In the genomic region with DNA sequence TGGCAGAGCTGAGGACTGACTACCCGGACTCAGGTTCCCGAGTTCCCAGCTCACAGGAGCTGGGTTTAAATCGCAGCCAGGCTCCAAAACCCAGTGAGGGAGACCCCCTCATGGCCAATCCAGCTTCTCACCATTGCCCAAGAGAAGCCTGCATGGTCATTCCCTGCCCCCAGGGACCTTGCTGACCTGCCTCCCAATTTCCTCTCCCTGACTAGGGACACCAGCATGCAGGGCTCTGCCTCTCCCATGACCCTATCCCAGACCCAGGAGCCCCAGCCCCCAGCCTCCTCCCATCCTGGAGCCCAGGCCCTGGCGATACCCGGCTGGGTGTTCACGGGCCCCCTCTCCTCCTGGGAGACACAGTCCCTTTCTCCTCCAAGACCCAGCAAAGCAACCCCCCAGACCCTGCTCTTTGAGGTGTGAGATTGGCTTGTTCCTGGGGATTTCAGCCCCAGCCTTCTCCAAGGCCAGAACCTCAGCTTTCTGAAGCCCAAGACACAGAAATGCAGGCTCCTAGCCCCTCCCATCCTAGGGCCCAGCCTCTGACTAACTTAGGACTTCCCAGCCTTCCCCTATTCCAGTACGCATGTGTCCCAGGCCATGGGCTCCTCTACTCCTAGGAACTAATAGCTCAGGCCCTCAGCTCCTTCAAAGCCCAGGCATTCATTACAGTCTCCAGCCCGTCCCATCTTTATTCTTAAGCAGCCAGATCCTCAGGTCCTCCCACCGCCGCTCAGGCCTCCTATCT, we compare ENCODE assay signal across 8 cellular contexts. TPM values are rescaled to one million over a fixed set of nuclear protein-coding genes. Genes with fewer than 3 reads are reported as not detected.
DNase-seq lines count a peak whose midpoint lies in the region; ATAC-seq and TF ChIP-seq lines count a peak whose summit lies in the region.

No MANE protein-coding gene starts in this region.

- peak overlapping the region; percentile 88 for H3K4me2 ChIP-seq in DND-41 (ENCODE audit: insufficient read depth, low read length)
- peak overlapping the region; percentile 86 for H3K4me2 ChIP-seq in Karpas-422 (ENCODE audit: low read depth, low read length, poor library complexity, severe bottlenecking)

- intact Hi-C loops in left ventricle myocardium inferior (cut with micrococcal nuclease) = no loop called here
- intact Hi-C loops in prostate gland (cut with DNase I) = no loop called here

- no peak for ATAC-seq in DND-41 (ENCODE audit: insufficient read depth, low read depth)

- H3K36me3 ChIP-seq in DND-41 (ENCODE audit: insufficient read depth, low read length) (peaks cover 27% of the 10 kb centered on the region), Karpas-422 (ENCODE audit: insufficient read depth, low read length) (no peaks in the 10 kb centered on the region; the same call in none of the 2 replicates), left ventricle myocardium inferior (peaks cover 22% of the 10 kb centered on the region), prostate gland (no peaks in the 10 kb centered on the region)

- no peaks in the 10 kb centered on the region for H3K9me2 ChIP-seq in Karpas-422 (replicated peaks; ENCODE audit: insufficient read depth, low read length)

- 19 to 40% (median 22%) methylated on average over 10 of the region's 10 CpGs for WGBS in adipose tissue, 3 donors
- 20% methylated on average over 10 of the region's 10 CpGs for WGBS in prostate gland

- H3K9ac ChIP-seq in DND-41 (ENCODE audit: low read depth, low read length) (peak overlapping the region; percentile 93), Karpas-422 (ENCODE audit: low read length) (peak overlapping the region; percentile 91)

- DNase-seq in DND-41 (peak; percentile 30), Karpas-422 (peak; percentile 70), left ventricle myocardium inferior (peak; percentile 63), prostate gland (ENCODE audit: low spot score) (peak; percentile 74), NCI-H1694 (lab: John Stamatoyannopoulos, UW) (no peak), NCI-H2196 (lab: John Stamatoyannopoulos, UW; ENCODE audit: unreplicated experiment) (no peak), DMS79 treated with DMSO at 0.1 percent for 48 hours (lab: John Stamatoyannopoulos, UW) (no peak)

- peaks cover 39% of the 10 kb centered on the region for H3K4me1 ChIP-seq in DND-41 (ENCODE audit: insufficient read depth, low read length)
- peaks cover 23% of the 10 kb centered on the region for H3K4me1 ChIP-seq in Karpas-422 (ENCODE audit: low read length)
- peaks cover 64% of the 10 kb centered on the region for H3K4me1 ChIP-seq in left ventricle myocardium inferior
- peaks cover 19% of the 10 kb centered on the region for H3K4me1 ChIP-seq in prostate gland (replicated peaks)

- peak; percentile 83 for TF ChIP-seq POLR2A in prostate gland (IDR thresholded peaks at IDR 0.05)

- H2AFZ ChIP-seq in DND-41 (ENCODE audit: low read depth, low read length) (peak overlapping the region; percentile 93), Karpas-422 (ENCODE audit: low read length) (peak overlapping the region; percentile 33; the same call in 1 of the 2 replicates)

- H3K79me2 ChIP-seq in DND-41 (ENCODE audit: insufficient read depth, low read length) (peaks cover 60% of the 10 kb centered on the region), Karpas-422 (ENCODE audit: low read length) (peaks cover 63% of the 10 kb centered on the region)

- TF ChIP-seq CTCF in DND-41 (IDR thresholded peaks at IDR 0.05; ENCODE audit: borderline replicate concordance, extremely low read depth, low read length, poor library complexity, severe bottlenecking) (no peak), left ventricle myocardium inferior (IDR thresholded peaks at IDR 0.05; ENCODE audit: borderline replicate concordance) (no peak), prostate gland (IDR thresholded peaks at IDR 0.05) (no peak)

- H4K20me1 ChIP-seq in DND-41 (ENCODE audit: insufficient read depth, low read length) (peaks cover 14% of the 10 kb centered on the region), Karpas-422 (ENCODE audit: insufficient read depth, low read depth, low read length) (peaks cover 14% of the 10 kb centered on the region)

- H3K4me3 ChIP-seq in DND-41 (ENCODE audit: low read depth in 1 of 2, low read length in 2 of 2) (peak overlapping the region; percentile 95 to 98), Karpas-422 (ENCODE audit: low read length) (peak overlapping the region; percentile 87), left ventricle myocardium inferior (peak overlapping the region; percentile 72), prostate gland (peak overlapping the region; percentile 74 to 88)

- no peaks in the 10 kb centered on the region for H3K27me3 ChIP-seq in DND-41 (ENCODE audit: insufficient read depth, low read length, poor library complexity)
- H3K27me3 ChIP-seq in Karpas-422 (ENCODE audit: low read length) = no peaks in the 10 kb centered on the region
- no peaks in the 10 kb centered on the region for H3K27me3 ChIP-seq in left ventricle myocardium inferior (ENCODE audit: low read depth)
- H3K27me3 ChIP-seq in prostate gland (replicated peaks; ENCODE audit: insufficient read depth) = no peaks in the 10 kb centered on the region

- peak overlapping the region; percentile 93 for H3K27ac ChIP-seq in DND-41 (ENCODE audit: low read length)
- H3K27ac ChIP-seq in Karpas-422 (ENCODE audit: low read length) = peak overlapping the region; percentile 46; the same call in 1 of the 2 replicates
- H3K27ac ChIP-seq in adipose tissue (ENCODE audit: low read depth, low read length) = peak overlapping the region; percentile 59
- H3K27ac ChIP-seq in left ventricle myocardium inferior (replicated peaks) = peak overlapping the region; percentile 91
- peak overlapping the region; percentile 97 to 98 for H3K27ac ChIP-seq in prostate gland

- H3K9me3 ChIP-seq in DND-41 (ENCODE audit: insufficient read depth, low read length, severe bottlenecking) (no peaks in the 10 kb centered on the region), Karpas-422 (ENCODE audit: low read length) (no peaks in the 10 kb centered on the region), left ventricle myocardium inferior (replicated peaks) (no peaks in the 10 kb centered on the region), prostate gland (no peaks in the 10 kb centered on the region)

RNA-seq across cellular contexts. Expression of gene GYS1, which starts 1.1 kb away (rescaled TPM):
- 39.0 and 42.6 TPM in 2 replicates for total RNA-seq in Karpas-422 (2014; rRNA removed; shearing (Covaris generic); ENCODE audit: low replicate concordance)
- polyA plus RNA-seq in adipose tissue = 10 to 100 TPM; 20.1 to 73.8 (median 31.2) TPM
- total RNA-seq in left ventricle myocardium inferior = 138 TPM
- 10 to 100 TPM; 47.3 to 52.0 TPM for total RNA-seq in prostate gland

RNA-seq across cellular contexts. Expression of gene RUVBL2, which starts 1.7 kb away (rescaled TPM):
- 107 and 298 TPM in 2 replicates for total RNA-seq in Karpas-422 (2014; rRNA removed; shearing (Covaris generic); ENCODE audit: low replicate concordance)
- 10 to 100 TPM; 44.6 to 65.0 (median 50.0) TPM for polyA plus RNA-seq in adipose tissue
- total RNA-seq in left ventricle myocardium inferior = 44.4 TPM
- 100 to 1,000 TPM; 110 to 126 TPM for total RNA-seq in prostate gland

RNA-seq across cellular contexts. Expression of gene LHB, which starts 24.9 kb away (rescaled TPM):
- total RNA-seq in Karpas-422 (2014; rRNA removed; shearing (Covaris generic); ENCODE audit: low replicate concordance) = not detected in 2 replicates
- polyA plus RNA-seq in adipose tissue = under 1 TPM in 2 of 3 donors, not detected in 1; 0.36 to 0.62 TPM
- total RNA-seq in left ventricle myocardium inferior (not detected), prostate gland (1 to 10 TPM in 1 of 2 donors, not detected in 1; 5.2 TPM)

RNA-seq across cellular contexts. Expression of gene FTL, which starts 26.9 kb away (rescaled TPM):
- 6,036 and 6,638 TPM in 2 replicates for total RNA-seq in Karpas-422 (2014; rRNA removed; shearing (Covaris generic); ENCODE audit: low replicate concordance)
- polyA plus RNA-seq in adipose tissue = over 10,000 TPM in 1 of 3 donors, 1,000 to 10,000 TPM in 2; 1,172 to 18,296 (median 6,752) TPM
- total RNA-seq in left ventricle myocardium inferior (834 TPM), prostate gland (1,000 to 10,000 TPM; 1,764 to 2,124 TPM)

RNA-seq across cellular contexts. Expression of gene CGB3, which starts 32.1 kb away (rescaled TPM):
- not detected in 2 replicates for total RNA-seq in Karpas-422 (2014; rRNA removed; shearing (Covaris generic); ENCODE audit: low replicate concordance)
- not detected for polyA plus RNA-seq in adipose tissue
- total RNA-seq in left ventricle myocardium inferior (not detected), prostate gland (not detected)

Comparison
In these comparisons a context has a peak if more than half of its experiments do, and no peak if none do; other contexts are left out.
1. DNase-seq: peak in DND-41 (single experiment), Karpas-422 (single experiment), left ventricle myocardium inferior (single experiment) and prostate gland (single experiment); none in NCI-H1694 (single experiment), NCI-H2196 (single experiment) and DMS79 treated with DMSO at 0.1 percent for 48 hours (single experiment).
2. H3K27ac ChIP-seq: peak in every context shown above with its lines; median percentile 98 in prostate gland; 93 in DND-41; 91 in left ventricle myocardium inferior; 59 in adipose tissue; 46 in Karpas-422.
3. Peak in every context shown above with its lines, with median percentiles within 50 percentile points of each other: H3K4me3 ChIP-seq.